In genomic region chr16:87335306-87335967, GRCh38 we compare ENCODE assay signal across 2 cellular contexts.
TF ChIP-seq lines count a peak whose summit lies in the region.

No MANE protein-coding gene starts in this region.

TF ChIP-seq in HepG2, 621 proteins besides CTCF, POLR2A, EP300 and RAD21:
- TF ChIP-seq SAFB2 (CRISPR knock-in tag; IDR thresholded peaks at IDR 0.05; ENCODE audit: borderline replicate concordance, low read depth) (0 out of 2 replicates have a peak, but pooled peaks have one; percentile 35), WIZ (CRISPR knock-in tag; IDR thresholded peaks at IDR 0.05) (no peak), KDM5B (CRISPR knock-in tag; IDR thresholded peaks at IDR 0.05; ENCODE audit: borderline replicate concordance) (no peak), ZNF549 (CRISPR knock-in tag; IDR thresholded peaks at IDR 0.05) (no peak), RBM22 (optimal IDR thresholded peaks at IDR 0.05; ENCODE audit: low read length) (peak; percentile 44), MIXL1 (CRISPR knock-in tag; IDR thresholded peaks at IDR 0.05) (no peak), JUND (CRISPR knock-in tag; IDR thresholded peaks at IDR 0.05) (no peak), ZNF30 (CRISPR knock-in tag; IDR thresholded peaks at IDR 0.05) (no peak), HNRNPLL (IDR thresholded peaks at IDR 0.05; ENCODE audit: low read depth, low read length, poor library complexity, severe bottlenecking) (peak; percentile 10), SPEN (CRISPR knock-in tag; IDR thresholded peaks at IDR 0.05; ENCODE audit: low read depth) (0 out of 2 replicates have a peak, but pooled peaks have one; percentile 38), SIX1 (CRISPR knock-in tag; IDR thresholded peaks at IDR 0.05; ENCODE audit: borderline replicate concordance) (no peak), SIN3A (IDR thresholded peaks at IDR 0.05; ENCODE audit: borderline replicate concordance, low read depth, low read length) (no peak), NR2F6 (IDR thresholded peaks at IDR 0.05) (no peak), NR2F6 (CRISPR knock-in tag; IDR thresholded peaks at IDR 0.05) (no peak), ATF1 (CRISPR knock-in tag; IDR thresholded peaks at IDR 0.05) (no peak), ZKSCAN1 (IDR thresholded peaks at IDR 0.05; ENCODE audit: low read length) (no peak), NR2F2 (IDR thresholded peaks at IDR 0.05; ENCODE audit: borderline replicate concordance, low read depth) (no peak), CC2D1A (CRISPR knock-in tag; IDR thresholded peaks at IDR 0.05) (no peak), AGO2 (optimal IDR thresholded peaks at IDR 0.05; ENCODE audit: low read depth, low read length) (peak; percentile 89), ZSCAN31 (CRISPR knock-in tag; IDR thresholded peaks at IDR 0.05; ENCODE audit: low read depth) (no peak), ZNF281 (CRISPR knock-in tag; IDR thresholded peaks at IDR 0.05; ENCODE audit: borderline replicate concordance) (no peak), ZFP36L1 (CRISPR knock-in tag; IDR thresholded peaks at IDR 0.05) (no peak), HOXA7 (CRISPR knock-in tag; IDR thresholded peaks at IDR 0.05) (no peak)
TF ChIP-seq in HepG2: peak in this region for 5.

TF ChIP-seq in WTC11, 78 proteins besides CTCF, POLR2A, EP300 and RAD21:
- TF ChIP-seq ZNF263 (CRISPR knock-in tag; IDR thresholded peaks at IDR 0.05; ENCODE audit: low read depth) = no peak
